Comparison of ENCODE assay signal across 1 cellular context in genomic region chr7:158579662-158580646, GRCh38.
TF ChIP-seq lines count a peak whose summit lies in the region.

No MANE protein-coding gene starts in this region.

TF ChIP-seq in HepG2, 621 proteins besides CTCF, POLR2A, EP300 and RAD21 (continued from another document and continues in another):
- TF ChIP-seq IKZF5 (CRISPR knock-in tag; IDR thresholded peaks at IDR 0.05): peak; percentile 53; the same call in 1 of the 2 replicates
- no peak for TF ChIP-seq PHF8 (CRISPR knock-in tag; IDR thresholded peaks at IDR 0.05)
- TF ChIP-seq NFKBIZ (CRISPR knock-in tag; IDR thresholded peaks at IDR 0.05): no peak
- TF ChIP-seq TBL1XR1 (IDR thresholded peaks at IDR 0.05; ENCODE audit: borderline replicate concordance, low read length, partially characterized antibody): no peak
- TF ChIP-seq SOX6 (IDR thresholded peaks at IDR 0.05): no peak
- peak; percentile 65 for TF ChIP-seq SOX6 (CRISPR knock-in tag; IDR thresholded peaks at IDR 0.05)
- peak; percentile 66; the same call in 1 of the 2 replicates for TF ChIP-seq ZBTB25 (CRISPR knock-in tag; IDR thresholded peaks at IDR 0.05)
- no peak for TF ChIP-seq THAP8 (CRISPR knock-in tag; IDR thresholded peaks at IDR 0.05; ENCODE audit: borderline replicate concordance)
- TF ChIP-seq NFATC3 (CRISPR knock-in tag; IDR thresholded peaks at IDR 0.05): no peak
- TF ChIP-seq ATRX (CRISPR knock-in tag; IDR thresholded peaks at IDR 0.05; ENCODE audit: borderline replicate concordance): no peak
- TF ChIP-seq ZNF652 (CRISPR knock-in tag; IDR thresholded peaks at IDR 0.05; ENCODE audit: borderline replicate concordance, low read depth): no peak
- no peak for TF ChIP-seq U2AF1 (optimal IDR thresholded peaks at IDR 0.05; ENCODE audit: low read depth, low read length)
- no peak for TF ChIP-seq KLF13 (CRISPR knock-in tag; IDR thresholded peaks at IDR 0.05)
- no peak for TF ChIP-seq SYNCRIP (IDR thresholded peaks at IDR 0.05; ENCODE audit: insufficient read depth, low read depth, low read length)
- no peak for TF ChIP-seq ZNF784 (CRISPR knock-in tag; IDR thresholded peaks at IDR 0.05; ENCODE audit: borderline replicate concordance)
- TF ChIP-seq ZNF614 (CRISPR knock-in tag; IDR thresholded peaks at IDR 0.05; ENCODE audit: borderline replicate concordance): no peak
- no peak for TF ChIP-seq ATF7 (IDR thresholded peaks at IDR 0.05)
- TF ChIP-seq ATF7 (CRISPR knock-in tag; IDR thresholded peaks at IDR 0.05): no peak
- no peak for TF ChIP-seq ZFP36L1 (CRISPR knock-in tag; IDR thresholded peaks at IDR 0.05)
- TF ChIP-seq TFAP4 (IDR thresholded peaks at IDR 0.05; ENCODE audit: borderline replicate concordance, low read depth): no peak; the same call in 1 of the 2 replicates
- no peak for TF ChIP-seq ZNF891 (CRISPR knock-in tag; IDR thresholded peaks at IDR 0.05)
- TF ChIP-seq ARNT (IDR thresholded peaks at IDR 0.05): no peak
- TF ChIP-seq HOXA7 (CRISPR knock-in tag; IDR thresholded peaks at IDR 0.05): no peak
- no peak for TF ChIP-seq ZNF414 (CRISPR knock-in tag; IDR thresholded peaks at IDR 0.05)
- no peak for TF ChIP-seq SRSF1 (optimal IDR thresholded peaks at IDR 0.05; ENCODE audit: low read depth, low read length)
- TF ChIP-seq MTF2 (CRISPR knock-in tag; IDR thresholded peaks at IDR 0.05; ENCODE audit: borderline replicate concordance): no peak
- TF ChIP-seq MLX (CRISPR knock-in tag; IDR thresholded peaks at IDR 0.05): peak; percentile 93
- no peak for TF ChIP-seq ZFP36L2 (CRISPR knock-in tag; IDR thresholded peaks at IDR 0.05)
- TF ChIP-seq MEIS1 (CRISPR knock-in tag; IDR thresholded peaks at IDR 0.05; ENCODE audit: borderline replicate concordance): no peak
- peak; percentile 70; the same call in 1 of the 2 replicates for TF ChIP-seq MIER3 (CRISPR knock-in tag; IDR thresholded peaks at IDR 0.05; ENCODE audit: borderline replicate concordance)
- no peak for TF ChIP-seq KDM2A (CRISPR knock-in tag; IDR thresholded peaks at IDR 0.05; ENCODE audit: borderline replicate concordance, low read depth)
- no peak for TF ChIP-seq GMEB1 (CRISPR knock-in tag; IDR thresholded peaks at IDR 0.05; ENCODE audit: borderline replicate concordance)
- 0 out of 2 replicates have a peak, but pooled peaks have one; percentile 34 for TF ChIP-seq ZNF501 (CRISPR knock-in tag; IDR thresholded peaks at IDR 0.05)
- no peak for TF ChIP-seq PLSCR1 (CRISPR knock-in tag; IDR thresholded peaks at IDR 0.05; ENCODE audit: borderline replicate concordance)
- TF ChIP-seq ZNF142 (CRISPR knock-in tag; IDR thresholded peaks at IDR 0.05): no peak
- TF ChIP-seq STAT5B (CRISPR knock-in tag; IDR thresholded peaks at IDR 0.05): no peak
- no peak for TF ChIP-seq ZNF556 (CRISPR knock-in tag; IDR thresholded peaks at IDR 0.05; ENCODE audit: borderline replicate concordance)
- TF ChIP-seq CREBL2 (CRISPR knock-in tag; IDR thresholded peaks at IDR 0.05; ENCODE audit: borderline replicate concordance): no peak
- 0 out of 2 replicates have a peak, but pooled peaks have one; percentile 19 for TF ChIP-seq ARNTL (CRISPR knock-in tag; IDR thresholded peaks at IDR 0.05)
- TF ChIP-seq ZNF781 (CRISPR knock-in tag; IDR thresholded peaks at IDR 0.05; ENCODE audit: borderline replicate concordance, not compliant biosample characterization): no peak
- no peak for TF ChIP-seq ZNF280B (CRISPR knock-in tag; IDR thresholded peaks at IDR 0.05; ENCODE audit: borderline replicate concordance)
- TF ChIP-seq HMG20B (CRISPR knock-in tag; conservative IDR thresholded peaks at IDR 0.05): no peak
- TF ChIP-seq TSC22D2 (CRISPR knock-in tag; IDR thresholded peaks at IDR 0.05; ENCODE audit: borderline replicate concordance): no peak
- TF ChIP-seq PHF20 (CRISPR knock-in tag; IDR thresholded peaks at IDR 0.05): no peak
- TF ChIP-seq CEBPB (IDR thresholded peaks at IDR 0.05; ENCODE audit: borderline replicate concordance, low read depth, low read length): no peak
- peak; percentile 68; the same call in 1 of the 2 replicates for TF ChIP-seq ZGPAT (CRISPR knock-in tag; IDR thresholded peaks at IDR 0.05)
- TF ChIP-seq MAFG (CRISPR knock-in tag; IDR thresholded peaks at IDR 0.05): no peak
- no peak for TF ChIP-seq TCF12 (IDR thresholded peaks at IDR 0.05)
- no peak for TF ChIP-seq TCF12 (CRISPR knock-in tag; IDR thresholded peaks at IDR 0.05)
- no peak for TF ChIP-seq RFXAP (CRISPR knock-in tag; IDR thresholded peaks at IDR 0.05; ENCODE audit: borderline replicate concordance)
- no peak for TF ChIP-seq PITX1 (CRISPR knock-in tag; IDR thresholded peaks at IDR 0.05)
